Comparison of ENCODE assay signal across 1 cellular context in genomic region chr3:4999626-5000184, GRCh38.
A peak's percentile ranks its signal among the peaks of the same experiment; 100 is the strongest.
TF ChIP-seq lines count a peak whose summit lies in the region.

No MANE protein-coding gene starts in this region.

TF ChIP-seq in K562, 482 proteins besides CTCF, POLR2A, EP300 and RAD21 (continued from another document):
- TF ChIP-seq ZNF639 (CRISPR knock-in tag; conservative IDR thresholded peaks at IDR 0.05 in 1 of 2, IDR thresholded peaks at IDR 0.05 in 1 of 2) (peak in 1 of 2 experiments; percentile 63; a peak in 1 of 4 replicates), MXI1 (IDR thresholded peaks at IDR 0.05; ENCODE audit: low read depth, low read length) (no peak)
